Comparison of ENCODE assay signal across 2 cellular contexts in genomic region chr1:1210726-1211540, GRCh38.
TF ChIP-seq lines count a peak whose summit lies in the region.

No MANE protein-coding gene starts in this region.

TF ChIP-seq in SK-N-SH, 30 proteins besides CTCF, POLR2A, EP300 and RAD21 (continued from another document):
- TF ChIP-seq, protein P1, sequence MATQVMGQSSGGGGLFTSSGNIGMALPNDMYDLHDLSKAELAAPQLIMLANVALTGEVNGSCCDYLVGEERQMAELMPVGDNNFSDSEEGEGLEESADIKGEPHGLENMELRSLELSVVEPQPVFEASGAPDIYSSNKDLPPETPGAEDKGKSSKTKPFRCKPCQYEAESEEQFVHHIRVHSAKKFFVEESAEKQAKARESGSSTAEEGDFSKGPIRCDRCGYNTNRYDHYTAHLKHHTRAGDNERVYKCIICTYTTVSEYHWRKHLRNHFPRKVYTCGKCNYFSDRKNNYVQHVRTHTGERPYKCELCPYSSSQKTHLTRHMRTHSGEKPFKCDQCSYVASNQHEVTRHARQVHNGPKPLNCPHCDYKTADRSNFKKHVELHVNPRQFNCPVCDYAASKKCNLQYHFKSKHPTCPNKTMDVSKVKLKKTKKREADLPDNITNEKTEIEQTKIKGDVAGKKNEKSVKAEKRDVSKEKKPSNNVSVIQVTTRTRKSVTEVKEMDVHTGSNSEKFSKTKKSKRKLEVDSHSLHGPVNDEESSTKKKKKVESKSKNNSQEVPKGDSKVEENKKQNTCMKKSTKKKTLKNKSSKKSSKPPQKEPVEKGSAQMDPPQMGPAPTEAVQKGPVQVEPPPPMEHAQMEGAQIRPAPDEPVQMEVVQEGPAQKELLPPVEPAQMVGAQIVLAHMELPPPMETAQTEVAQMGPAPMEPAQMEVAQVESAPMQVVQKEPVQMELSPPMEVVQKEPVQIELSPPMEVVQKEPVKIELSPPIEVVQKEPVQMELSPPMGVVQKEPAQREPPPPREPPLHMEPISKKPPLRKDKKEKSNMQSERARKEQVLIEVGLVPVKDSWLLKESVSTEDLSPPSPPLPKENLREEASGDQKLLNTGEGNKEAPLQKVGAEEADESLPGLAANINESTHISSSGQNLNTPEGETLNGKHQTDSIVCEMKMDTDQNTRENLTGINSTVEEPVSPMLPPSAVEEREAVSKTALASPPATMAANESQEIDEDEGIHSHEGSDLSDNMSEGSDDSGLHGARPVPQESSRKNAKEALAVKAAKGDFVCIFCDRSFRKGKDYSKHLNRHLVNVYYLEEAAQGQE (IDR thresholded peaks at IDR 0.05; ENCODE audit: low read depth, low read length) = no peak
- TF ChIP-seq MEF2A (IDR thresholded peaks at IDR 0.05; ENCODE audit: borderline replicate concordance, low read depth) = no peak
- no peak for TF ChIP-seq RXRA (IDR thresholded peaks at IDR 0.05; ENCODE audit: borderline replicate concordance, low read depth)
- TF ChIP-seq, protein P2, sequence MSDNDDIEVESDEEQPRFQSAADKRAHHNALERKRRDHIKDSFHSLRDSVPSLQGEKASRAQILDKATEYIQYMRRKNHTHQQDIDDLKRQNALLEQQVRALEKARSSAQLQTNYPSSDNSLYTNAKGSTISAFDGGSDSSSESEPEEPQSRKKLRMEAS (IDR thresholded peaks at IDR 0.05; ENCODE audit: low read depth) = no peak
- TF ChIP-seq JUND (IDR thresholded peaks at IDR 0.05) = no peak
- no peak for TF ChIP-seq GABPA (IDR thresholded peaks at IDR 0.05; ENCODE audit: low read depth)
- no peak for TF ChIP-seq SMC3 (IDR thresholded peaks at IDR 0.05; ENCODE audit: low read depth, low read length)
- TF ChIP-seq YY1 (IDR thresholded peaks at IDR 0.05; ENCODE audit: low read depth) = no peak
- no peak for TF ChIP-seq RFX5 (IDR thresholded peaks at IDR 0.05; ENCODE audit: low read length)

TF ChIP-seq in SK-N-SH treated with all-trans-retinoic acid at 6 μM for 48 hours, 23 proteins besides CTCF, POLR2A, EP300 and RAD21 (continued from another document):
- no peak for TF ChIP-seq ZNF70 (CRISPR knock-in tag; IDR thresholded peaks at IDR 0.05)
- TF ChIP-seq GLIS3 (CRISPR knock-in tag; IDR thresholded peaks at IDR 0.05) = no peak
TF ChIP-seq in SK-N-SH treated with all-trans-retinoic acid at 6 μM for 48 hours: peak in this region for 0.
